In the genomic region with DNA sequence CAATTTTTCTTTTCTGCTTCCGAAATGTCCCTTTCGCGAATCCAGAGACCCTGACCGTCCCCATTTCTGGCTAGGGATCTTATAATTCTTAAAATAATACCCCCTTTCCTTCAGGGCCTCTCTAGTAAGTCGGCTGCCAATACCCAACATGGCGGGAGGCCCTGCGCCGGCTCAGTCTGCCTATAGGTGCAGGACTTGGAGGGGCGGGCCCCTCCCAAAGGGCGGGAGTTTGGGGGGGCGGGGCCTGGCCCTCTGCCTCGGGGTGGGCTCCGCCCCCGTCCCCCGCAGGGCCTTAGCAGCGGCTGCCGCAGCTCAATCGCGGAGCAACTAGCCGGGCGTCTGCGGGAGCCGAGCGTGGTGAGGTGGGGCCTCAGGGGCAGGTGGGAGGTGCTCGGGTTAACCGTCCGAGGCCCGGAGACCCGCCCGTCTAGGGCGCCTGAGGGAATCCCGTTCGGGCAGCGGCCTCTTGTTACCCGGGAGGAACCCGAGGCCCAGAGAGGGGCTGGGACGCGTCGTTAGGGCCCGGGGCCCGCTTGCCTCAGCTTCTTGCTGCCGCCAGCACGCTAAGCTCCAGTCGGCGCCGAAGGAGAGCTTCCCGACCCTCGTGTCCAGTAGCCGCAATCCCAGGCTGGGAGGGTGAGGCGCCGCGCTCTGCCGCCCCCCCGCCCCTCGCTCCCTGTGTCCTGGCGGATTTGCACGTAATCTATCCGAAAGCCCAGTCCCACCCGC, we compare ENCODE assay signal across 1 cellular context.
TF ChIP-seq lines count a peak whose summit lies in the region.

A gene with protein sequence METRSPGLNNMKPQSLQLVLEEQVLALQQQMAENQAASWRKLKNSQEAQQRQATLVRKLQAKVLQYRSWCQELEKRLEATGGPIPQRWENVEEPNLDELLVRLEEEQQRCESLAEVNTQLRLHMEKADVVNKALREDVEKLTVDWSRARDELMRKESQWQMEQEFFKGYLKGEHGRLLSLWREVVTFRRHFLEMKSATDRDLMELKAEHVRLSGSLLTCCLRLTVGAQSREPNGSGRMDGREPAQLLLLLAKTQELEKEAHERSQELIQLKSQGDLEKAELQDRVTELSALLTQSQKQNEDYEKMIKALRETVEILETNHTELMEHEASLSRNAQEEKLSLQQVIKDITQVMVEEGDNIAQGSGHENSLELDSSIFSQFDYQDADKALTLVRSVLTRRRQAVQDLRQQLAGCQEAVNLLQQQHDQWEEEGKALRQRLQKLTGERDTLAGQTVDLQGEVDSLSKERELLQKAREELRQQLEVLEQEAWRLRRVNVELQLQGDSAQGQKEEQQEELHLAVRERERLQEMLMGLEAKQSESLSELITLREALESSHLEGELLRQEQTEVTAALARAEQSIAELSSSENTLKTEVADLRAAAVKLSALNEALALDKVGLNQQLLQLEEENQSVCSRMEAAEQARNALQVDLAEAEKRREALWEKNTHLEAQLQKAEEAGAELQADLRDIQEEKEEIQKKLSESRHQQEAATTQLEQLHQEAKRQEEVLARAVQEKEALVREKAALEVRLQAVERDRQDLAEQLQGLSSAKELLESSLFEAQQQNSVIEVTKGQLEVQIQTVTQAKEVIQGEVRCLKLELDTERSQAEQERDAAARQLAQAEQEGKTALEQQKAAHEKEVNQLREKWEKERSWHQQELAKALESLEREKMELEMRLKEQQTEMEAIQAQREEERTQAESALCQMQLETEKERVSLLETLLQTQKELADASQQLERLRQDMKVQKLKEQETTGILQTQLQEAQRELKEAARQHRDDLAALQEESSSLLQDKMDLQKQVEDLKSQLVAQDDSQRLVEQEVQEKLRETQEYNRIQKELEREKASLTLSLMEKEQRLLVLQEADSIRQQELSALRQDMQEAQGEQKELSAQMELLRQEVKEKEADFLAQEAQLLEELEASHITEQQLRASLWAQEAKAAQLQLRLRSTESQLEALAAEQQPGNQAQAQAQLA (N-terminal part only) (plus strand): TSS at position 718 of the 729 bp plus-strand sequence. CDS start 6,770 bp downstream, outside the sequence.

TF ChIP-seq in HepG2, 621 proteins besides CTCF, POLR2A, EP300 and RAD21 (continued from another document and continues in another):
- TF ChIP-seq, protein P1, sequence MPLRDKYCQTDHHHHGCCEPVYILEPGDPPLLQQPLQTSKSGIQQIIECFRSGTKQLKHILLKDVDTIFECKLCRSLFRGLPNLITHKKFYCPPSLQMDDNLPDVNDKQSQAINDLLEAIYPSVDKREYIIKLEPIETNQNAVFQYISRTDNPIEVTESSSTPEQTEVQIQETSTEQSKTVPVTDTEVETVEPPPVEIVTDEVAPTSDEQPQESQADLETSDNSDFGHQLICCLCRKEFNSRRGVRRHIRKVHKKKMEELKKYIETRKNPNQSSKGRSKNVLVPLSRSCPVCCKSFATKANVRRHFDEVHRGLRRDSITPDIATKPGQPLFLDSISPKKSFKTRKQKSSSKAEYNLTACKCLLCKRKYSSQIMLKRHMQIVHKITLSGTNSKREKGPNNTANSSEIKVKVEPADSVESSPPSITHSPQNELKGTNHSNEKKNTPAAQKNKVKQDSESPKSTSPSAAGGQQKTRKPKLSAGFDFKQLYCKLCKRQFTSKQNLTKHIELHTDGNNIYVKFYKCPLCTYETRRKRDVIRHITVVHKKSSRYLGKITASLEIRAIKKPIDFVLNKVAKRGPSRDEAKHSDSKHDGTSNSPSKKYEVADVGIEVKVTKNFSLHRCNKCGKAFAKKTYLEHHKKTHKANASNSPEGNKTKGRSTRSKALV (CRISPR knock-in tag; IDR thresholded peaks at IDR 0.05) = peak; percentile 60
- TF ChIP-seq TBL1XR1 (IDR thresholded peaks at IDR 0.05; ENCODE audit: borderline replicate concordance, low read length, partially characterized antibody) = peak; percentile 28
- no peak for TF ChIP-seq LCORL (IDR thresholded peaks at IDR 0.05)
- TF ChIP-seq LCORL (CRISPR knock-in tag; IDR thresholded peaks at IDR 0.05) = peak; percentile 77
- peak; percentile 72; the same call in 1 of the 2 replicates for TF ChIP-seq PHF20 (CRISPR knock-in tag; IDR thresholded peaks at IDR 0.05)
- peak; percentile 97 for TF ChIP-seq ZFP41 (CRISPR knock-in tag; IDR thresholded peaks at IDR 0.05; ENCODE audit: borderline replicate concordance)
- no peak for TF ChIP-seq CHD2 (IDR thresholded peaks at IDR 0.05; ENCODE audit: low read depth, low read length)
- TF ChIP-seq SMARCE1 (IDR thresholded peaks at IDR 0.05; ENCODE audit: borderline replicate concordance) = no peak
- TF ChIP-seq, protein P2, sequence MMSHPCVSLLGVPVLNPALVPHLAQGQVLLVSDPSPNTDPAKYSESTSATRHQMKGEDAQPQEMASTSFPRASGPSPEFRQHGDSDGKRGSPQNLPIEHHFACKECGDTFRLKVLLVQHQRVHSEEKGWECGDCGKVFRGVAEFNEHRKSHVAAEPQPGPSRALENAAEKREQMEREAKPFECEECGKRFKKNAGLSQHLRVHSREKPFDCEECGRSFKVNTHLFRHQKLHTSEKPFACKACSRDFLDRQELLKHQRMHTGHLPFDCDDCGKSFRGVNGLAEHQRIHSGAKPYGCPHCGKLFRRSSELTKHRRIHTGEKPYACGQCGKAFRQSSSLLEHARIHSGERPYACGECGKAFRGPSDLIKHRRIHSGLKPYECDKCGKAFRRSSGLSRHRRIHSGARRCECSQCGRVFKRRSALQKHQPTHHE (CRISPR knock-in tag; IDR thresholded peaks at IDR 0.05; ENCODE audit: borderline replicate concordance) = peak; percentile 97
- TF ChIP-seq, protein P3, sequence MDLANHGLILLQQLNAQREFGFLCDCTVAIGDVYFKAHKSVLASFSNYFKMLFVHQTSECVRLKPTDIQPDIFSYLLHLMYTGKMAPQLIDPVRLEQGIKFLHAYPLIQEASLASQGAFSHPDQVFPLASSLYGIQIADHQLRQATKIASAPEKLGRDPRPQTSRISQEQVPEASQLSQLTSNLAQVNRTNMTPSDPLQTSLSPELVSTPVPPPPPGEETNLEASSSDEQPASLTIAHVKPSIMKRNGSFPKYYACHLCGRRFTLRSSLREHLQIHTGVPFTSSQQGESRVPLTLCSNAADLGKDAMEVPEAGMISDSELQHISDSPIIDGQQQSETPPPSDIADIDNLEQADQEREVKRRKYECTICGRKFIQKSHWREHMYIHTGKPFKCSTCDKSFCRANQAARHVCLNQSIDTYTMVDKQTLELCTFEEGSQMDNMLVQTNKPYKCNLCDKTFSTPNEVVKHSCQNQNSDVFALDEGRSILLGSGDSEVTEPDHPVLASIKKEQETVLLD (CRISPR knock-in tag; IDR thresholded peaks at IDR 0.05; ENCODE audit: low read depth) = peak; percentile 76
- peak; percentile 77 for TF ChIP-seq KDM5B (CRISPR knock-in tag; IDR thresholded peaks at IDR 0.05; ENCODE audit: borderline replicate concordance)
- peak; percentile 49; the same call in 1 of the 2 replicates for TF ChIP-seq ZNF264 (CRISPR knock-in tag; IDR thresholded peaks at IDR 0.05)
- TF ChIP-seq SIX1 (CRISPR knock-in tag; IDR thresholded peaks at IDR 0.05; ENCODE audit: borderline replicate concordance) = peak; percentile 55
- TF ChIP-seq ZNF460 (CRISPR knock-in tag; IDR thresholded peaks at IDR 0.05; ENCODE audit: borderline replicate concordance) = peak; percentile 77; the same call in 1 of the 2 replicates
- TF ChIP-seq, protein P4, sequence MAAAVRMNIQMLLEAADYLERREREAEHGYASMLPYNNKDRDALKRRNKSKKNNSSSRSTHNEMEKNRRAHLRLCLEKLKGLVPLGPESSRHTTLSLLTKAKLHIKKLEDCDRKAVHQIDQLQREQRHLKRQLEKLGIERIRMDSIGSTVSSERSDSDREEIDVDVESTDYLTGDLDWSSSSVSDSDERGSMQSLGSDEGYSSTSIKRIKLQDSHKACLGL (CRISPR knock-in tag; IDR thresholded peaks at IDR 0.05) = peak; percentile 77; the same call in 1 of the 2 replicates
- TF ChIP-seq ZNF841 (CRISPR knock-in tag; IDR thresholded peaks at IDR 0.05; ENCODE audit: borderline replicate concordance) = no peak
- no peak for TF ChIP-seq ZNF644 (CRISPR knock-in tag; IDR thresholded peaks at IDR 0.05; ENCODE audit: low read depth)
- TF ChIP-seq NR2C2 (CRISPR knock-in tag; IDR thresholded peaks at IDR 0.05; ENCODE audit: borderline replicate concordance) = peak; percentile 53; the same call in 1 of the 2 replicates
- peak; percentile 83 for TF ChIP-seq SALL1 (CRISPR knock-in tag; IDR thresholded peaks at IDR 0.05)
- TF ChIP-seq, protein P5, sequence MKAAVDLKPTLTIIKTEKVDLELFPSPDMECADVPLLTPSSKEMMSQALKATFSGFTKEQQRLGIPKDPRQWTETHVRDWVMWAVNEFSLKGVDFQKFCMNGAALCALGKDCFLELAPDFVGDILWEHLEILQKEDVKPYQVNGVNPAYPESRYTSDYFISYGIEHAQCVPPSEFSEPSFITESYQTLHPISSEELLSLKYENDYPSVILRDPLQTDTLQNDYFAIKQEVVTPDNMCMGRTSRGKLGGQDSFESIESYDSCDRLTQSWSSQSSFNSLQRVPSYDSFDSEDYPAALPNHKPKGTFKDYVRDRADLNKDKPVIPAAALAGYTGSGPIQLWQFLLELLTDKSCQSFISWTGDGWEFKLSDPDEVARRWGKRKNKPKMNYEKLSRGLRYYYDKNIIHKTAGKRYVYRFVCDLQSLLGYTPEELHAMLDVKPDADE (CRISPR knock-in tag; IDR thresholded peaks at IDR 0.05) = 0 out of 2 replicates have a peak, but pooled peaks have one; percentile 89
- 0 out of 2 replicates have a peak, but pooled peaks have one; percentile 41 for TF ChIP-seq SOX13 (IDR thresholded peaks at IDR 0.05)
- peak in 1 of 2 experiments; percentile 44; a peak in 1 of 4 replicates for TF ChIP-seq SOX13 (CRISPR knock-in tag; conservative IDR thresholded peaks at IDR 0.05 in 1 of 2, IDR thresholded peaks at IDR 0.05 in 1 of 2)
- TF ChIP-seq, protein P6, sequence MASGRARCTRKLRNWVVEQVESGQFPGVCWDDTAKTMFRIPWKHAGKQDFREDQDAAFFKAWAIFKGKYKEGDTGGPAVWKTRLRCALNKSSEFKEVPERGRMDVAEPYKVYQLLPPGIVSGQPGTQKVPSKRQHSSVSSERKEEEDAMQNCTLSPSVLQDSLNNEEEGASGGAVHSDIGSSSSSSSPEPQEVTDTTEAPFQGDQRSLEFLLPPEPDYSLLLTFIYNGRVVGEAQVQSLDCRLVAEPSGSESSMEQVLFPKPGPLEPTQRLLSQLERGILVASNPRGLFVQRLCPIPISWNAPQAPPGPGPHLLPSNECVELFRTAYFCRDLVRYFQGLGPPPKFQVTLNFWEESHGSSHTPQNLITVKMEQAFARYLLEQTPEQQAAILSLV (CRISPR knock-in tag; IDR thresholded peaks at IDR 0.05; ENCODE audit: borderline replicate concordance) = peak; percentile 91; the same call in 1 of the 2 replicates
- TF ChIP-seq MAF1 (CRISPR knock-in tag; IDR thresholded peaks at IDR 0.05; ENCODE audit: borderline replicate concordance) = peak; percentile 32; the same call in 1 of the 2 replicates
- TF ChIP-seq, protein P7, sequence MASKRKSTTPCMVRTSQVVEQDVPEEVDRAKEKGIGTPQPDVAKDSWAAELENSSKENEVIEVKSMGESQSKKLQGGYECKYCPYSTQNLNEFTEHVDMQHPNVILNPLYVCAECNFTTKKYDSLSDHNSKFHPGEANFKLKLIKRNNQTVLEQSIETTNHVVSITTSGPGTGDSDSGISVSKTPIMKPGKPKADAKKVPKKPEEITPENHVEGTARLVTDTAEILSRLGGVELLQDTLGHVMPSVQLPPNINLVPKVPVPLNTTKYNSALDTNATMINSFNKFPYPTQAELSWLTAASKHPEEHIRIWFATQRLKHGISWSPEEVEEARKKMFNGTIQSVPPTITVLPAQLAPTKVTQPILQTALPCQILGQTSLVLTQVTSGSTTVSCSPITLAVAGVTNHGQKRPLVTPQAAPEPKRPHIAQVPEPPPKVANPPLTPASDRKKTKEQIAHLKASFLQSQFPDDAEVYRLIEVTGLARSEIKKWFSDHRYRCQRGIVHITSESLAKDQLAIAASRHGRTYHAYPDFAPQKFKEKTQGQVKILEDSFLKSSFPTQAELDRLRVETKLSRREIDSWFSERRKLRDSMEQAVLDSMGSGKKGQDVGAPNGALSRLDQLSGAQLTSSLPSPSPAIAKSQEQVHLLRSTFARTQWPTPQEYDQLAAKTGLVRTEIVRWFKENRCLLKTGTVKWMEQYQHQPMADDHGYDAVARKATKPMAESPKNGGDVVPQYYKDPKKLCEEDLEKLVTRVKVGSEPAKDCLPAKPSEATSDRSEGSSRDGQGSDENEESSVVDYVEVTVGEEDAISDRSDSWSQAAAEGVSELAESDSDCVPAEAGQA (IDR thresholded peaks at IDR 0.05; ENCODE audit: low read depth) = peak; percentile 82
- TF ChIP-seq, protein P7 (CRISPR knock-in tag; IDR thresholded peaks at IDR 0.05; ENCODE audit: borderline replicate concordance) = no peak
- peak; percentile 97 for TF ChIP-seq BRD4 (CRISPR knock-in tag; IDR thresholded peaks at IDR 0.05)
- TF ChIP-seq, protein P8, sequence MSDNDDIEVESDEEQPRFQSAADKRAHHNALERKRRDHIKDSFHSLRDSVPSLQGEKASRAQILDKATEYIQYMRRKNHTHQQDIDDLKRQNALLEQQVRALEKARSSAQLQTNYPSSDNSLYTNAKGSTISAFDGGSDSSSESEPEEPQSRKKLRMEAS (IDR thresholded peaks at IDR 0.05) = peak; percentile 36; the same call in 1 of the 2 replicates
- TF ChIP-seq, protein P9, sequence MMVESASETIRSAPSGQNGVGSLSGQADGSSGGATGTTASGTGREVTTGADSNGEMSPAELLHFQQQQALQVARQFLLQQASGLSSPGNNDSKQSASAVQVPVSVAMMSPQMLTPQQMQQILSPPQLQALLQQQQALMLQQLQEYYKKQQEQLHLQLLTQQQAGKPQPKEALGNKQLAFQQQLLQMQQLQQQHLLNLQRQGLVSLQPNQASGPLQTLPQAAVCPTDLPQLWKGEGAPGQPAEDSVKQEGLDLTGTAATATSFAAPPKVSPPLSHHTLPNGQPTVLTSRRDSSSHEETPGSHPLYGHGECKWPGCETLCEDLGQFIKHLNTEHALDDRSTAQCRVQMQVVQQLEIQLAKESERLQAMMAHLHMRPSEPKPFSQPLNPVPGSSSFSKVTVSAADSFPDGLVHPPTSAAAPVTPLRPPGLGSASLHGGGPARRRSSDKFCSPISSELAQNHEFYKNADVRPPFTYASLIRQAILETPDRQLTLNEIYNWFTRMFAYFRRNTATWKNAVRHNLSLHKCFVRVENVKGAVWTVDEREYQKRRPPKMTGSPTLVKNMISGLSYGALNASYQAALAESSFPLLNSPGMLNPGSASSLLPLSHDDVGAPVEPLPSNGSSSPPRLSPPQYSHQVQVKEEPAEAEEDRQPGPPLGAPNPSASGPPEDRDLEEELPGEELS (CRISPR knock-in tag; IDR thresholded peaks at IDR 0.05) = 0 out of 2 replicates have a peak, but pooled peaks have one; percentile 3
